29 cellular contexts compared by ENCODE assay signal in the genomic region with DNA sequence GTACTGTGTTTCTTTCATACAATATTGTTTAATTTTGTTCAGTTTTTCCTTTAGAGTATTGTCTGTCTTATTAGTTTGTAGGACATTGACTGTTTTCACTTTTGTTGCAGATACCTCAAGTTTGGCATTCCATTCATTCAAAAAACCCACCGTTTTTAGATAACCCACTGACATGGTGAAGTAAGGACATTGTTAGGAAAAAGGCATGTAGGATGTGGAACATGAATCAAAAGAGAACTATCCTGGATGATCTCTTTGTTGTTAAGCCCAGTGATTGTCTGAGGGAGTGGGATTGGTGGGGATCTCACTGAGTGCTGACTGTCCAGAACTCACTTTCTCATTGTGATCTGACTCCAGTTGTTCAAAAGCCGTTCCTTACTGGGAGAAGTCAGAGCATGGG.
"Had no signal": no experiment of that assay in that cellular context is flagged by ENCODE, and none has a peak within 500 bp of the region (broad histone marks: within the 10 kb centered on the region; RNA-seq: fewer than 3 reads in every experiment).

No MANE protein-coding gene starts in this region.

- ATAC-seq: activated CD8-positive, alpha-beta T cell treated with anti-CD3 and anti-CD28 coated beads for 36 hours; activated T-cell treated with anti-CD3 and anti-CD28 coated beads, Interleukin-2, amount 50 U/mL, for 4 hours; activated T-helper 17 cell treated with anti-CD3 and anti-CD28 coated beads, Interleukin-2, amount 50 U/mL, for 72 hours; gastroesophageal sphincter; naive thymus-derived CD4-positive, alpha-beta T cell; right cardiac atrium had no signal

- DNase-seq: activated CD4-positive, alpha-beta T cell treated with anti-CD3 and anti-CD28 coated beads for 1 hour; activated CD4-positive, alpha-beta T cell treated with anti-CD3 and anti-CD28 coated beads, Interleukin-2, amount 50 U/mL, for 1 hour; activated CD8-positive, alpha-beta T cell treated with anti-CD3 and anti-CD28 coated beads for 36 hours; activated gamma-delta T cell treated with Interleukin-2 at 50 U/mL for 16 hours; activated naive CD4-positive, alpha-beta T cell treated with anti-CD3 and anti-CD28 coated beads, Interleukin-2, amount 50 U/mL, for 16 hours; activated T-cell treated with anti-CD3 and anti-CD28 coated beads, Interleukin-2, amount 50 U/mL, for 4 hours; body of pancreas; cerebellar nuclear complex; dorsolateral prefrontal cortex; effector memory CD4-positive, alpha-beta T cell; head of caudate nucleus; hippocampal formation; left cardiac atrium; mammary epithelial cell; midbrain; naive thymus-derived CD4-positive, alpha-beta T cell; nucleus accumbens; right cardiac atrium; spleen; stimulated activated naive CD4-positive, alpha-beta T cell; SW 1271; T1000; testis; transverse colon; uterus had no signal

- H3K4me1 ChIP-seq: spleen, testis, uterus had no signal

- H3K4me3 ChIP-seq: body of pancreas, cardiac muscle cell, coronary artery, dorsolateral prefrontal cortex, gastroesophageal sphincter, spleen, testis, transverse colon, uterus had no signal

- H3K9me3 ChIP-seq: body of pancreas, gastroesophageal sphincter, spleen, testis, transverse colon, uterus had no signal

- H3K27ac ChIP-seq: body of pancreas, cardiac muscle cell, coronary artery, dorsolateral prefrontal cortex, gastroesophageal sphincter, spleen, transverse colon, uterus had no signal

- H3K27me3 ChIP-seq: body of pancreas, cardiac muscle cell, dorsolateral prefrontal cortex, gastroesophageal sphincter, spleen, testis, transverse colon, uterus had no signal

- H3K36me3 ChIP-seq: cardiac muscle cell, spleen, transverse colon, uterus had no signal
